Comparison of ENCODE assay signal across 14 cellular contexts in genomic region chr15:74389115-74390048, GRCh38. TPM values are rescaled to one million over a fixed set of nuclear protein-coding genes. Genes with fewer than 3 reads are reported as not detected.
DNase-seq lines count a peak whose midpoint lies in the region; ATAC-seq and TF ChIP-seq lines count a peak whose summit lies in the region.
"Had no signal": no experiment of that assay in that cellular context is flagged by ENCODE, and none has a peak within 500 bp of the region (broad histone marks: within the 10 kb centered on the region; RNA-seq: fewer than 3 reads in every experiment).

No MANE protein-coding gene starts in this region.

- no peaks in the 10 kb centered on the region for H3K27me3 ChIP-seq in esophagus squamous epithelium

- DNase-seq in GDM1 (lab: John Stamatoyannopoulos, UW) (peak; percentile 68), NCI-H226 (peak; percentile 52), mesothelial cell of epicardium (ENCODE audit: low spot score in 2 of 2, unreplicated experiment in 2 of 2) (no peak), NCI-H2196 (lab: John Stamatoyannopoulos, UW; ENCODE audit: unreplicated experiment) (no peak), GOT3 (lab: John Stamatoyannopoulos, UW) (no peak), esophagus squamous epithelium (lab: John Stamatoyannopoulos, UW) (no peak)
- DNase-seq in activated naive CD8-positive, alpha-beta T cell treated with anti-CD3 and anti-CD28 coated beads, Interleukin-2, amount 50 U/mL, for 24 hours, result no peak
- DNase-seq: kidney glomerular epithelial cell, NCI-H1105 treated with DMSO at 0.1 percent for 48 hours, NCI-H510A treated with DMSO at 0.1 percent for 48 hours had no signal

- H3K9me3 ChIP-seq in esophagus squamous epithelium, result no peaks in the 10 kb centered on the region

- intact Hi-C loops in esophagus squamous epithelium (cut with DNase I), result no loop called here

- WGBS in esophagus squamous epithelium, 2 donors, result 62 to 63% methylated on average over 4 to 10 of the region's 20 CpGs

- no peak for ATAC-seq in activated naive CD8-positive, alpha-beta T cell treated with anti-CD3 and anti-CD28 coated beads, Interleukin-2, amount 50 U/mL, for 24 hours
- no peak for ATAC-seq in GM21737 (IDR thresholded peaks at IDR 0.05; ENCODE audit: unreplicated experiment)

- peaks cover 13 to 23% (median 14%) of the 10 kb centered on the region in 3 donors for H3K4me1 ChIP-seq in esophagus squamous epithelium

- TF ChIP-seq CTCF in mesothelial cell of epicardium (IDR thresholded peaks at IDR 0.05; ENCODE audit: unreplicated experiment), result no peak
- no peak for TF ChIP-seq CTCF in esophagus squamous epithelium (IDR thresholded peaks at IDR 0.05)

- H3K27ac Mint-ChIP-seq in activated naive CD8-positive, alpha-beta T cell treated with anti-CD3 and anti-CD28 coated beads, Interleukin-2, amount 50 U/mL, for 24 hours, result peak overlapping the region; percentile 89
- H3K27ac Mint-ChIP-seq in mesothelial cell of epicardium, result peak overlapping the region; percentile 0
- H3K27ac Mint-ChIP-seq: GM23338 had no signal

- H3K4me3 ChIP-seq in esophagus squamous epithelium, result no peak overlapping the region
- H3K4me3 ChIP-seq: GM23338 had no signal

- peaks cover 90% of the 10 kb centered on the region for H3K4me1 Mint-ChIP-seq in activated naive CD8-positive, alpha-beta T cell treated with anti-CD3 and anti-CD28 coated beads, Interleukin-2, amount 50 U/mL, for 24 hours
- H3K4me1 Mint-ChIP-seq in mesothelial cell of epicardium, result peaks cover 53% of the 10 kb centered on the region

- no peaks in the 10 kb centered on the region for H3K27me3 Mint-ChIP-seq in activated naive CD8-positive, alpha-beta T cell treated with anti-CD3 and anti-CD28 coated beads, Interleukin-2, amount 50 U/mL, for 24 hours
- H3K27me3 Mint-ChIP-seq in mesothelial cell of epicardium (ENCODE audit: low read depth), result no peaks in the 10 kb centered on the region

- no peaks in the 10 kb centered on the region for H3K36me3 ChIP-seq in esophagus squamous epithelium

- TF ChIP-seq POLR2A in esophagus squamous epithelium (IDR thresholded peaks at IDR 0.05), result no peak

- no peak overlapping the region for H3K27ac ChIP-seq in esophagus squamous epithelium

- no peak overlapping the region for H3K4me3 Mint-ChIP-seq in activated naive CD8-positive, alpha-beta T cell treated with anti-CD3 and anti-CD28 coated beads, Interleukin-2, amount 50 U/mL, for 24 hours
- no peak overlapping the region for H3K4me3 Mint-ChIP-seq in mesothelial cell of epicardium
- H3K4me3 Mint-ChIP-seq: GM23338 had no signal

- H3K9me3 Mint-ChIP-seq in activated naive CD8-positive, alpha-beta T cell treated with anti-CD3 and anti-CD28 coated beads, Interleukin-2, amount 50 U/mL, for 24 hours, result no peaks in the 10 kb centered on the region
- no peaks in the 10 kb centered on the region for H3K9me3 Mint-ChIP-seq in mesothelial cell of epicardium
- H3K9me3 Mint-ChIP-seq: GM23338 had no signal

- H3K36me3 Mint-ChIP-seq in activated naive CD8-positive, alpha-beta T cell treated with anti-CD3 and anti-CD28 coated beads, Interleukin-2, amount 50 U/mL, for 24 hours (ENCODE audit: low read depth), result peaks cover 16% of the 10 kb centered on the region
- no peaks in the 10 kb centered on the region for H3K36me3 Mint-ChIP-seq in mesothelial cell of epicardium
- H3K36me3 Mint-ChIP-seq: CD14-positive monocyte had no signal

RNA-seq across cellular contexts. Expression of gene CYP11A1, which starts 21.9 kb away (rescaled TPM):
- total RNA-seq in mesothelial cell of epicardium, result 5.2 to 7.0 TPM (median 5.3 TPM) in 3 replicates
- total RNA-seq in esophagus squamous epithelium, result 10 to 100 TPM in 2 of 4 donors, 1 to 10 TPM in 2; 1.3 to 17.0 (median 9.5) TPM
- total RNA-seq: G401 had no signal

RNA-seq across cellular contexts. Expression of gene SEMA7A, which starts 44.4 kb away (rescaled TPM):
- total RNA-seq in mesothelial cell of epicardium, result 4.6 to 6.0 TPM (median 5.0 TPM) in 3 replicates
- total RNA-seq in esophagus squamous epithelium, result 1 to 10 TPM; 1.2 to 7.5 (median 2.9) TPM

Comparison
In these comparisons a context has a peak if more than half of its experiments do, and no peak if none do; other contexts are left out.
1. DNase-seq: peak in GDM1 (single experiment) and NCI-H226 (single experiment); none in activated naive CD8-positive, alpha-beta T cell treated with anti-CD3 and anti-CD28 coated beads, Interleukin-2, amount 50 U/mL, for 24 hours (single experiment), mesothelial cell of epicardium (0 of 2), NCI-H2196 (single experiment), GOT3 (single experiment) and esophagus squamous epithelium (single experiment).